8 cellular contexts compared by ENCODE assay signal in genomic region chrX:11759461-11760311, GRCh38. TPM values are rescaled to one million over a fixed set of nuclear protein-coding genes. Genes with fewer than 3 reads are reported as not detected.
DNase-seq lines count a peak whose midpoint lies in the region; ATAC-seq and TF ChIP-seq lines count a peak whose summit lies in the region.

No MANE protein-coding gene starts in this region.

- peak overlapping the region; percentile 98 for H3K4me2 ChIP-seq in OCI-LY7 (ENCODE audit: low read length)

- peak overlapping the region; percentile 82; the same call in 1 of the 2 replicates for H2AFZ ChIP-seq in OCI-LY7 (ENCODE audit: low read length)

- POLR2A ChIA-PET in OCI-LY7 (lab: Charles Lee): interaction anchor here (0.7 to 2.2 kb wide), 4 partner anchors 8 to 200 kb away, joined by 3 to 5 read pairs (median 3); no protein-coding TSS in a partner anchor

- intact Hi-C loops in OCI-LY7 (cut with micrococcal nuclease; ENCODE audit: unreplicated experiment) (loop anchor here (5.0 kb wide), 1 partner anchor 397 kb away; no protein-coding TSS in a partner anchor), mucosa of descending colon (cut with DNase I, micrococcal nuclease) (no loop called here)

- H3K9me3 ChIP-seq in OCI-LY7 (ENCODE audit: low read length): no peaks in the 10 kb centered on the region
- H3K9me3 ChIP-seq in esophagus (ENCODE audit: control insufficient read depth in 2 of 2, insufficient read depth in 1 of 2, low read depth in 1 of 2, low read length in 1 of 2): no peaks in the 10 kb centered on the region
- H3K9me3 ChIP-seq in mucosa of descending colon: no peaks in the 10 kb centered on the region

- CTCF ChIA-PET in OCI-LY7 (lab: Charles Lee; ENCODE audit: unreplicated experiment): no interaction called here

- DNase-seq in DMS53 treated with DMSO at 0.1 percent for 48 hours (lab: John Stamatoyannopoulos, UW; ENCODE audit: unreplicated experiment): peak; percentile 56
- DNase-seq in Jurkat, Clone E6-1 (ENCODE audit: low read depth, low spot score): peak; percentile 85
- DNase-seq in OCI-LY7 (ENCODE audit: low spot score): peak; percentile 89
- DNase-seq in activated T-cell treated with anti-CD3 and anti-CD28 coated beads, Interleukin-2, amount 50 U/mL, for 24 hours: peak; percentile 66
- peak; percentile 61 to 83 (median 76) for DNase-seq in mucosa of descending colon

- BruUV-seq in OCI-LY7 (replicated peaks; lab: Mats Ljungman, UMichigan): TSS peak; percentile 70

- peaks cover 60% of the 10 kb centered on the region for H3K4me1 Mint-ChIP-seq in activated T-cell treated with anti-CD3 and anti-CD28 coated beads, Interleukin-2, amount 50 U/mL, for 24 hours (ENCODE audit: low read depth)
- peaks cover 35% of the 10 kb centered on the region for H3K4me1 Mint-ChIP-seq in stimulated activated memory B cell treated with anti-CD40 and anti-IgM and Interleukin-4, amounts not matched to agents 10 μg/mL and 1 μg/mL and 100 μg/mL, for 72 hours

- 2 to 17% methylated on average over 13 of the region's 13 CpGs for WGBS in esophagus, 2 donors

- H4K20me1 ChIP-seq in OCI-LY7 (ENCODE audit: insufficient read depth, low read length): no peaks in the 10 kb centered on the region

- TF ChIP-seq CTCF in OCI-LY7 (conservative IDR thresholded peaks at IDR 0.05; ENCODE audit: low read length): no peak
- no peak for TF ChIP-seq CTCF in mucosa of descending colon (IDR thresholded peaks at IDR 0.05)

- no peaks in the 10 kb centered on the region for H3K27me3 ChIP-seq in esophagus (ENCODE audit: control insufficient read depth in 1 of 2, insufficient read depth in 2 of 2, low read length in 2 of 2)

- H3K36me3 Mint-ChIP-seq in activated T-cell treated with anti-CD3 and anti-CD28 coated beads, Interleukin-2, amount 50 U/mL, for 24 hours (ENCODE audit: low read depth): peaks cover 51% of the 10 kb centered on the region
- peaks cover 19% of the 10 kb centered on the region for H3K36me3 Mint-ChIP-seq in stimulated activated memory B cell treated with anti-CD40 and anti-IgM and Interleukin-4, amounts not matched to agents 10 μg/mL and 1 μg/mL and 100 μg/mL, for 72 hours

- peaks cover 18% of the 10 kb centered on the region for H3K27me3 Mint-ChIP-seq in activated T-cell treated with anti-CD3 and anti-CD28 coated beads, Interleukin-2, amount 50 U/mL, for 24 hours
- H3K27me3 Mint-ChIP-seq in stimulated activated memory B cell treated with anti-CD40 and anti-IgM and Interleukin-4, amounts not matched to agents 10 μg/mL and 1 μg/mL and 100 μg/mL, for 72 hours: no peaks in the 10 kb centered on the region

- H3K79me2 ChIP-seq in OCI-LY7 (ENCODE audit: insufficient read depth, low read depth, low read length): peaks cover 23% of the 10 kb centered on the region; the same call in 1 of the 2 replicates

- H3K9me2 ChIP-seq in OCI-LY7 (ENCODE audit: insufficient read depth, low read length): no peaks in the 10 kb centered on the region

- H3K4me3 ChIP-seq in Jurkat, Clone E6-1 (ENCODE audit: low read length): peak overlapping the region; percentile 80
- peak overlapping the region; percentile 95 for H3K4me3 ChIP-seq in OCI-LY7 (ENCODE audit: low read depth, low read length, poor library complexity, severe bottlenecking)
- H3K4me3 ChIP-seq in esophagus (ENCODE audit: low read depth in 1 of 2, low read length in 2 of 2): peak overlapping the region; percentile 62 to 83
- H3K4me3 ChIP-seq in mucosa of descending colon: no peak overlapping the region

- H3K4me1 ChIP-seq in OCI-LY7 (ENCODE audit: insufficient read depth, low read length, poor library complexity, severe bottlenecking) (peaks cover 20% of the 10 kb centered on the region), esophagus (ENCODE audit: control insufficient read depth in 2 of 2, insufficient read depth in 2 of 2, low read length in 1 of 2) (no peaks in the 10 kb centered on the region), mucosa of descending colon (ENCODE audit: low read depth) (peaks cover 6% of the 10 kb centered on the region)

- H3K36me3 ChIP-seq in OCI-LY7 (ENCODE audit: insufficient read depth, low read length): peaks cover 37% of the 10 kb centered on the region
- peaks cover 2 to 4% of the 10 kb centered on the region in 2 donors for H3K36me3 ChIP-seq in esophagus (ENCODE audit: control insufficient read depth in 2 of 2, insufficient read depth in 2 of 2, low read length in 1 of 2)
- H3K36me3 ChIP-seq in mucosa of descending colon (ENCODE audit: low read depth): no peaks in the 10 kb centered on the region

- peak overlapping the region; percentile 99 for H3K27ac ChIP-seq in OCI-LY7 (ENCODE audit: low read depth, low read length, poor library complexity, severe bottlenecking)
- H3K27ac ChIP-seq in esophagus (ENCODE audit: low read depth in 2 of 2, low read length in 1 of 2): peak overlapping the region; percentile 73 to 93

- H3K27ac Mint-ChIP-seq in activated T-cell treated with anti-CD3 and anti-CD28 coated beads, Interleukin-2, amount 50 U/mL, for 24 hours: peak overlapping the region; percentile 97
- peak overlapping the region; percentile 88 for H3K27ac Mint-ChIP-seq in stimulated activated memory B cell treated with anti-CD40 and anti-IgM and Interleukin-4, amounts not matched to agents 10 μg/mL and 1 μg/mL and 100 μg/mL, for 72 hours

- no peaks in the 10 kb centered on the region for H3K9me3 Mint-ChIP-seq in activated T-cell treated with anti-CD3 and anti-CD28 coated beads, Interleukin-2, amount 50 U/mL, for 24 hours
- H3K9me3 Mint-ChIP-seq in stimulated activated memory B cell treated with anti-CD40 and anti-IgM and Interleukin-4, amounts not matched to agents 10 μg/mL and 1 μg/mL and 100 μg/mL, for 72 hours: no peaks in the 10 kb centered on the region

- H3K4me3 Mint-ChIP-seq in activated T-cell treated with anti-CD3 and anti-CD28 coated beads, Interleukin-2, amount 50 U/mL, for 24 hours: peak overlapping the region; percentile 91
- H3K4me3 Mint-ChIP-seq in stimulated activated memory B cell treated with anti-CD40 and anti-IgM and Interleukin-4, amounts not matched to agents 10 μg/mL and 1 μg/mL and 100 μg/mL, for 72 hours: peak overlapping the region; percentile 96

- ATAC-seq in GM21737 (IDR thresholded peaks at IDR 0.05; ENCODE audit: unreplicated experiment): peak; percentile 54
- peak; percentile 82 for ATAC-seq in mucosa of descending colon
- ATAC-seq in stimulated activated memory B cell treated with anti-CD40 and anti-IgM and Interleukin-4, amounts not matched to agents 10 μg/mL and 1 μg/mL and 100 μg/mL, for 72 hours: peak; percentile 91

RNA-seq across cellular contexts. Expression of gene MSL3, which starts 1.6 kb away (rescaled TPM):
- 43.0 TPM for polyA plus RNA-seq in Jurkat, Clone E6-1 (2012; ENCODE audit: insufficient read depth, insufficient read length)
- total RNA-seq in OCI-LY7 (2014; rRNA removed; shearing (Covaris generic)): 29.4 and 40.7 TPM in 2 replicates
- total RNA-seq in OCI-LY7 (2022) (42.5 and 47.7 TPM in 2 replicates), mucosa of descending colon (10 to 100 TPM; 17.2 to 25.3 (median 19.5) TPM)
- 10 to 100 TPM; 14.5 to 29.9 TPM for polyA plus RNA-seq in esophagus
